In genomic region chr4:83110222-83110945, GRCh38 we compare ENCODE assay signal across 8 cellular contexts. TPM values are rescaled to one million over a fixed set of nuclear protein-coding genes. Genes with fewer than 3 reads are reported as not detected.
DNase-seq lines count a peak whose midpoint lies in the region; ATAC-seq and TF ChIP-seq lines count a peak whose summit lies in the region.

No MANE protein-coding gene starts in this region.

- POLR2A ChIA-PET in AG04449 (lab: Yijun Ruan, JAX) (interaction anchor here (0.6 to 0.7 kb wide), 2 partner anchors 51 to 520 kb away, joined by 3 read pairs; no protein-coding TSS in a partner anchor), activated B cell treated with CpG ODN at 0.5 μM for 24 hours (lab: Charles Lee) (interaction anchor here (0.6 to 8.3 kb wide), 39 partner anchors 10 to 736 kb away, joined by 3 to 127 read pairs (median 7); partner anchors contain the start of genes COPS4, COQ2 and HNRNPD)

- DNase-seq in AG04449 (ENCODE audit: low read depth, low spot score) (no peak), NCI-H2171 (lab: John Stamatoyannopoulos, UW) (peak; percentile 83), activated B cell treated with CpG ODN at 0.5 μM for 24 hours (peak; percentile 82), islet precursor cell (peak; percentile 95)
- peak; percentile 85 for DNase-seq in central memory CD4-positive, alpha-beta T cell
- peak; percentile 68 to 83 for DNase-seq in stimulated activated CD4-positive, alpha-beta T cell treated with anti-CD3 and anti-CD28 coated beads, Interleukin-15, amount 100 ng/mL, for 1 hour (ENCODE audit: low read depth in 1 of 2, low spot score in 1 of 2)

- H3K27me3 Mint-ChIP-seq in activated B cell treated with CpG ODN at 0.5 μM for 24 hours = no peaks in the 10 kb centered on the region

- H3K4me1 Mint-ChIP-seq in activated B cell treated with CpG ODN at 0.5 μM for 24 hours = peaks cover 70% of the 10 kb centered on the region

- H3K9me3 Mint-ChIP-seq in activated B cell treated with CpG ODN at 0.5 μM for 24 hours = no peaks in the 10 kb centered on the region

- peak overlapping the region; percentile 94 for H3K4me3 Mint-ChIP-seq in activated B cell treated with CpG ODN at 0.5 μM for 24 hours

- H3K27ac Mint-ChIP-seq in activated B cell treated with CpG ODN at 0.5 μM for 24 hours = peak overlapping the region; percentile 99

- intact Hi-C loops in activated B cell treated with CpG ODN at 0.5 μM for 24 hours (cut with micrococcal nuclease) = loop anchor here (1.0 to 10.0 kb wide), 10 partner anchors 35 to 1616 kb away; partner anchors contain the start of genes COPS4 and THAP9

- peak; percentile 89 for TF ChIP-seq CTCF in AG04449 (IDR thresholded peaks at IDR 0.05; ENCODE audit: insufficient read depth, low read length, missing control alignments)
- no peak for TF ChIP-seq CTCF in activated B cell treated with CpG ODN at 0.5 μM for 24 hours (IDR thresholded peaks at IDR 0.05)

- ATAC-seq in GM18861 (IDR thresholded peaks at IDR 0.05; ENCODE audit: unreplicated experiment) (peak; percentile 58), HG03103 (IDR thresholded peaks at IDR 0.05; ENCODE audit: low read depth, unreplicated experiment) (peak; percentile 56), activated B cell treated with CpG ODN at 0.5 μM for 24 hours (ENCODE audit: low read depth) (peak; percentile 76)

- CTCF ChIA-PET in AG04449 (lab: Yijun Ruan, JAX) (interaction anchor here (0.7 to 4.3 kb wide), 26 partner anchors 9 to 171 kb away, joined by 3 to 42 read pairs (median 4); no protein-coding TSS in a partner anchor), activated B cell treated with CpG ODN at 0.5 μM for 24 hours (lab: Charles Lee) (interaction anchor here (0.6 to 5.3 kb wide), 31 partner anchors 9 to 174 kb away, joined by 3 to 38 read pairs (median 5); partner anchors contain the start of gene COQ2)

- peak overlapping the region; percentile 55 for H3K4me3 ChIP-seq in AG04449 (ENCODE audit: low read depth, low read length)

- H3K36me3 Mint-ChIP-seq in activated B cell treated with CpG ODN at 0.5 μM for 24 hours (ENCODE audit: low read depth) = peaks cover 43% of the 10 kb centered on the region

RNA-seq across cellular contexts. Expression of gene PLAC8, which starts 4.1 kb away (rescaled TPM):
- 142 and 153 TPM in 2 replicates for total RNA-seq in activated B cell treated with CpG ODN at 0.5 μM for 24 hours
